ENCODE assay signal across 1 cellular context in genomic region chr1:156295391-156295947, GRCh38.
TF ChIP-seq lines count a peak whose summit lies in the region.

Gene GLMP (minus strand): TSS chr1:156295679. CDS start chr1:156295645, 34 bp downstream.

TF ChIP-seq in K562, 482 proteins besides CTCF, POLR2A, EP300 and RAD21 (continued from another document and continues in another):
- TF ChIP-seq SMAD4 (CRISPR knock-in tag; conservative IDR thresholded peaks at IDR 0.05) (peak; percentile 22; the same call in 1 of the 2 replicates), SRSF9 (IDR thresholded peaks at IDR 0.05; ENCODE audit: borderline replicate concordance, low read depth, low read length) (no peak), AFF1 (IDR thresholded peaks at IDR 0.05; ENCODE audit: low read depth in 1 of 2, partially characterized antibody in 2 of 2) (peak in 1 of 2 experiments; percentile 53), NKRF (IDR thresholded peaks at IDR 0.05; ENCODE audit: borderline replicate concordance) (peak; percentile 92), MBD2 (IDR thresholded peaks at IDR 0.05; ENCODE audit: borderline replicate concordance, low read depth) (no peak), PHF20 (IDR thresholded peaks at IDR 0.05; ENCODE audit: partially characterized antibody) (peak; percentile 97), SIN3B (IDR thresholded peaks at IDR 0.05; ENCODE audit: low read depth) (peak; percentile 87), HLTF (IDR thresholded peaks at IDR 0.05) (no peak), CBX1 (IDR thresholded peaks at IDR 0.05; ENCODE audit: low read depth) (0 out of 2 replicates have a peak, but pooled peaks have one; percentile 37), TAF1 (IDR thresholded peaks at IDR 0.05; ENCODE audit: control insufficient read depth, extremely low read depth, insufficient read depth, low read length, severe bottlenecking) (peak; percentile 13), KLF1 (tag; IDR thresholded peaks at IDR 0.05) (0 out of 2 replicates have a peak, but pooled peaks have one; percentile 55), TCF7L2 (IDR thresholded peaks at IDR 0.05; ENCODE audit: low read depth, low read length) (no peak), SIN3A (IDR thresholded peaks at IDR 0.05; ENCODE audit: borderline replicate concordance in 2 of 2, control insufficient read depth in 1 of 2, low read depth in 2 of 2, low read length in 2 of 2) (peak; percentile 56 to 96; a peak in 2 of 4 replicates), SAP30 (IDR thresholded peaks at IDR 0.05; ENCODE audit: borderline replicate concordance, insufficient read depth, low read depth, low read length, poor library complexity, severe bottlenecking) (peak; percentile 93), TAF9B (IDR thresholded peaks at IDR 0.05; ENCODE audit: partially characterized antibody) (peak; percentile 53), BCLAF1 (IDR thresholded peaks at IDR 0.05; ENCODE audit: borderline replicate concordance in 1 of 2, control insufficient read depth in 1 of 2, low read depth in 2 of 2, low read length in 1 of 2) (no peak), ELF2 (CRISPR knock-in tag; IDR thresholded peaks at IDR 0.05) (peak; percentile 54; the same call in 1 of the 2 replicates), ARID4B (CRISPR knock-in tag; IDR thresholded peaks at IDR 0.05) (peak; percentile 44; the same call in 1 of the 2 replicates), MAFK (IDR thresholded peaks at IDR 0.05; ENCODE audit: low read length) (no peak), ZNF316 (IDR thresholded peaks at IDR 0.05) (peak; percentile 52), FOXK2 (conservative IDR thresholded peaks at IDR 0.05 in 1 of 2, IDR thresholded peaks at IDR 0.05 in 1 of 2; ENCODE audit: low read depth in 2 of 2) (0 out of 4 replicates have a peak, but pooled peaks of 1 of the 2 experiments have one; percentile 36)
- TF ChIP-seq, protein P1, sequence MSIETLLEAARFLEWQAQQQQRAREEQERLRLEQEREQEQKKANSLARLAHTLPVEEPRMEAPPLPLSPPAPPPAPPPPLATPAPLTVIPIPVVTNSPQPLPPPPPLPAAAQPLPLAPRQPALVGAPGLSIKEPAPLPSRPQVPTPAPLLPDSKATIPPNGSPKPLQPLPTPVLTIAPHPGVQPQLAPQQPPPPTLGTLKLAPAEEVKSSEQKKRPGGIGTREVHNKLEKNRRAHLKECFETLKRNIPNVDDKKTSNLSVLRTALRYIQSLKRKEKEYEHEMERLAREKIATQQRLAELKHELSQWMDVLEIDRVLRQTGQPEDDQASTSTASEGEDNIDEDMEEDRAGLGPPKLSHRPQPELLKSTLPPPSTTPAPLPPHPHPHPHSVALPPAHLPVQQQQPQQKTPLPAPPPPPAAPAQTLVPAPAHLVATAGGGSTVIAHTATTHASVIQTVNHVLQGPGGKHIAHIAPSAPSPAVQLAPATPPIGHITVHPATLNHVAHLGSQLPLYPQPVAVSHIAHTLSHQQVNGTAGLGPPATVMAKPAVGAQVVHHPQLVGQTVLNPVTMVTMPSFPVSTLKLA (conservative IDR thresholded peaks at IDR 0.05), result peak in 1 of 2 experiments; percentile 55; a peak in 2 of 4 replicates
- TF ChIP-seq, protein P2, sequence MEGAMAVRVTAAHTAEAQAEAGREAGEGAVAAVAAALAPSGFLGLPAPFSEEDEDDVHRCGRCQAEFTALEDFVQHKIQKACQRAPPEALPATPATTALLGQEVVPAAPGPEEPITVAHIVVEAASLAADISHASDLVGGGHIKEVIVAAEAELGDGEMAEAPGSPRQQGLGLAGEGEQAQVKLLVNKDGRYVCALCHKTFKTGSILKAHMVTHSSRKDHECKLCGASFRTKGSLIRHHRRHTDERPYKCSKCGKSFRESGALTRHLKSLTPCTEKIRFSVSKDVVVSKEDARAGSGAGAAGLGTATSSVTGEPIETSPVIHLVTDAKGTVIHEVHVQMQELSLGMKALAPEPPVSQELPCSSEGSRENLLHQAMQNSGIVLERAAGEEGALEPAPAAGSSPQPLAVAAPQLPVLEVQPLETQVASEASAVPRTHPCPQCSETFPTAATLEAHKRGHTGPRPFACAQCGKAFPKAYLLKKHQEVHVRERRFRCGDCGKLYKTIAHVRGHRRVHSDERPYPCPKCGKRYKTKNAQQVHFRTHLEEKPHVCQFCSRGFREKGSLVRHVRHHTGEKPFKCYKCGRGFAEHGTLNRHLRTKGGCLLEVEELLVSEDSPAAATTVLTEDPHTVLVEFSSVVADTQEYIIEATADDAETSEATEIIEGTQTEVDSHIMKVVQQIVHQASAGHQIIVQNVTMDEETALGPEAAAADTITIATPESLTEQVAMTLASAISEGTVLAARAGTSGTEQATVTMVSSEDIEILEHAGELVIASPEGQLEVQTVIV (CRISPR knock-in tag; IDR thresholded peaks at IDR 0.05; ENCODE audit: borderline replicate concordance), result no peak
- TF ChIP-seq, protein P3, sequence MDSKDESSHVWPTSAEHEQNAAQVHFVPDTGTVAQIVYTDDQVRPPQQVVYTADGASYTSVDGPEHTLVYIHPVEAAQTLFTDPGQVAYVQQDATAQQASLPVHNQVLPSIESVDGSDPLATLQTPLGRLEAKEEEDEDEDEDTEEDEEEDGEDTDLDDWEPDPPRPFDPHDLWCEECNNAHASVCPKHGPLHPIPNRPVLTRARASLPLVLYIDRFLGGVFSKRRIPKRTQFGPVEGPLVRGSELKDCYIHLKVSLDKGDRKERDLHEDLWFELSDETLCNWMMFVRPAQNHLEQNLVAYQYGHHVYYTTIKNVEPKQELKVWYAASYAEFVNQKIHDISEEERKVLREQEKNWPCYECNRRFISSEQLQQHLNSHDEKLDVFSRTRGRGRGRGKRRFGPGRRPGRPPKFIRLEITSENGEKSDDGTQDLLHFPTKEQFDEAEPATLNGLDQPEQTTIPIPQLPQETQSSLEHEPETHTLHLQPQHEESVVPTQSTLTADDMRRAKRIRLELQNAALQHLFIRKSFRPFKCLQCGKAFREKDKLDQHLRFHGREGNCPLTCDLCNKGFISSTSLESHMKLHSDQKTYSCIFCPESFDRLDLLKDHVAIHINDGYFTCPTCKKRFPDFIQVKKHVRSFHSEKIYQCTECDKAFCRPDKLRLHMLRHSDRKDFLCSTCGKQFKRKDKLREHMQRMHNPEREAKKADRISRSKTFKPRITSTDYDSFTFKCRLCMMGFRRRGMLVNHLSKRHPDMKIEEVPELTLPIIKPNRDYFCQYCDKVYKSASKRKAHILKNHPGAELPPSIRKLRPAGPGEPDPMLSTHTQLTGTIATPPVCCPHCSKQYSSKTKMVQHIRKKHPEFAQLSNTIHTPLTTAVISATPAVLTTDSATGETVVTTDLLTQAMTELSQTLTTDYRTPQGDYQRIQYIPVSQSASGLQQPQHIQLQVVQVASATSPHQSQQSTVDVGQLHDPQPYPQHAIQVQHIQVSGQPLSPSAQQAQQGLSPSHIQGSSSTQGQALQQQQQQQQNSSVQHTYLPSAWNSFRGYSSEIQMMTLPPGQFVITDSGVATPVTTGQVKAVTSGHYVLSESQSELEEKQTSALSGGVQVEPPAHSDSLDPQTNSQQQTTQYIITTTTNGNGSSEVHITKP (IDR thresholded peaks at IDR 0.05; ENCODE audit: partially characterized antibody), result no peak
- TF ChIP-seq, protein P4, sequence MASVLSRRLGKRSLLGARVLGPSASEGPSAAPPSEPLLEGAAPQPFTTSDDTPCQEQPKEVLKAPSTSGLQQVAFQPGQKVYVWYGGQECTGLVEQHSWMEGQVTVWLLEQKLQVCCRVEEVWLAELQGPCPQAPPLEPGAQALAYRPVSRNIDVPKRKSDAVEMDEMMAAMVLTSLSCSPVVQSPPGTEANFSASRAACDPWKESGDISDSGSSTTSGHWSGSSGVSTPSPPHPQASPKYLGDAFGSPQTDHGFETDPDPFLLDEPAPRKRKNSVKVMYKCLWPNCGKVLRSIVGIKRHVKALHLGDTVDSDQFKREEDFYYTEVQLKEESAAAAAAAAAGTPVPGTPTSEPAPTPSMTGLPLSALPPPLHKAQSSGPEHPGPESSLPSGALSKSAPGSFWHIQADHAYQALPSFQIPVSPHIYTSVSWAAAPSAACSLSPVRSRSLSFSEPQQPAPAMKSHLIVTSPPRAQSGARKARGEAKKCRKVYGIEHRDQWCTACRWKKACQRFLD (CRISPR knock-in tag; IDR thresholded peaks at IDR 0.05), result peak; percentile 45; the same call in 1 of the 2 replicates
